ENCODE assay signal across 8 cellular contexts in genomic region chr12:8032242-8033152, GRCh38. TPM values are rescaled to one million over a fixed set of nuclear protein-coding genes. Genes with fewer than 3 reads are reported as not detected.
DNase-seq lines count a peak whose midpoint lies in the region; ATAC-seq and TF ChIP-seq lines count a peak whose summit lies in the region.

FOXJ2 (plus strand) TSS chr12:8032716; CDS start chr12:8039833, 7,117 bp downstream.

- DNase-seq in Daoy (ENCODE audit: low read depth) = peak; percentile 83
- DNase-seq in KG1 (lab: John Stamatoyannopoulos, UW) = peak; percentile 48
- peak; percentile 71 for DNase-seq in T follicular helper cell (ENCODE audit: low read depth)
- DNase-seq in activated naive CD8-positive, alpha-beta T cell treated with anti-CD3 and anti-CD28 coated beads, Interleukin-2, amount 50 U/mL, for 24 hours = peak; percentile 77
- peak; percentile 84 to 92 (median 89) for DNase-seq in heart left ventricle
- DNase-seq in posterior cingulate gyrus = peak; percentile 56 to 96 (median 76)
- DNase-seq in upper lobe of left lung = peak; percentile 81 to 98

- H3K9me3 Mint-ChIP-seq in activated naive CD8-positive, alpha-beta T cell treated with anti-CD3 and anti-CD28 coated beads, Interleukin-2, amount 50 U/mL, for 24 hours = no peaks in the 10 kb centered on the region

- H3K4me1 ChIP-seq in heart left ventricle (peaks cover 8 to 55% (median 42%) of the 10 kb centered on the region in 12 donors), upper lobe of left lung (peaks cover 43 to 49% (median 45%) of the 10 kb centered on the region in 4 donors)

- H3K27ac Mint-ChIP-seq in activated naive CD8-positive, alpha-beta T cell treated with anti-CD3 and anti-CD28 coated beads, Interleukin-2, amount 50 U/mL, for 24 hours = peak within 1 kb of the TSS; percentile 85

- H3K4me3 ChIP-seq in heart left ventricle (peak within 1 kb of the TSS; percentile 76 to 98 (median 96)), upper lobe of left lung (peak within 1 kb of the TSS; percentile 68 to 95 (median 80))

- WGBS in heart left ventricle, 4 donors = 0% methylated on average over 29 to 93 of the region's 93 CpGs
- WGBS in upper lobe of left lung, 2 donors = 0 to 1% methylated on average over 16 to 53 of the region's 93 CpGs

- H3K27me3 ChIP-seq in heart left ventricle = no peaks in the 10 kb centered on the region
- H3K27me3 ChIP-seq in upper lobe of left lung = no peaks in the 10 kb centered on the region

- peak within 1 kb of the TSS; percentile 89 for H3K4me3 Mint-ChIP-seq in activated naive CD8-positive, alpha-beta T cell treated with anti-CD3 and anti-CD28 coated beads, Interleukin-2, amount 50 U/mL, for 24 hours

- TF ChIP-seq CTCF in heart left ventricle (IDR thresholded peaks at IDR 0.05) (peak in 2 of 12 donors; percentile 13 to 28), upper lobe of left lung (IDR thresholded peaks at IDR 0.05) (peak in 3 of 6 experiments; percentile 9 to 15 (median 15))

- TF ChIP-seq EP300 in upper lobe of left lung (IDR thresholded peaks at IDR 0.05) = no peak

- H3K4me1 Mint-ChIP-seq in activated naive CD8-positive, alpha-beta T cell treated with anti-CD3 and anti-CD28 coated beads, Interleukin-2, amount 50 U/mL, for 24 hours = peaks cover 55% of the 10 kb centered on the region

- peaks cover 5% of the 10 kb centered on the region for H3K36me3 Mint-ChIP-seq in activated naive CD8-positive, alpha-beta T cell treated with anti-CD3 and anti-CD28 coated beads, Interleukin-2, amount 50 U/mL, for 24 hours (ENCODE audit: low read depth)

- H3K27ac ChIP-seq in heart left ventricle (peak within 1 kb of the TSS; percentile 94 to 99 (median 98)), upper lobe of left lung (peak within 1 kb of the TSS; percentile 93 to 99 (median 96))

- H3K36me3 ChIP-seq in heart left ventricle (peaks cover 0 to 6% (median 0%) of the 10 kb centered on the region in 9 donors), upper lobe of left lung (no peaks in the 10 kb centered on the region)

- peak; percentile 66 for ATAC-seq in GM21717 (IDR thresholded peaks at IDR 0.05; ENCODE audit: unreplicated experiment)
- ATAC-seq in activated naive CD8-positive, alpha-beta T cell treated with anti-CD3 and anti-CD28 coated beads, Interleukin-2, amount 50 U/mL, for 24 hours = peak; percentile 87
- ATAC-seq in heart left ventricle = peak; percentile 28 to 94 (median 84)
- peak; percentile 91 to 97 for ATAC-seq in upper lobe of left lung (ENCODE audit: low FRiP score in 2 of 2)

- H3K9me3 ChIP-seq in heart left ventricle (no peaks in the 10 kb centered on the region), upper lobe of left lung (no peaks in the 10 kb centered on the region)

- peak in 1 of 2 donors; percentile 64 for TF ChIP-seq POLR2A in heart left ventricle (IDR thresholded peaks at IDR 0.05)
- TF ChIP-seq POLR2A in upper lobe of left lung (IDR thresholded peaks at IDR 0.05) = peak in 3 of 4 donors; percentile 84 to 87 (median 85)

- intact Hi-C loops in heart left ventricle (cut with DNase I) = loop anchor here in 4 of 10 donors (2.0 to 10.0 kb wide), 4 partner anchors 50 to 210 kb away; partner anchors contain the start of gene NECAP1 (in 4 of the 4)
- intact Hi-C loops in posterior cingulate gyrus (cut with DNase I) = no loop called here

- no peaks in the 10 kb centered on the region for H3K27me3 Mint-ChIP-seq in activated naive CD8-positive, alpha-beta T cell treated with anti-CD3 and anti-CD28 coated beads, Interleukin-2, amount 50 U/mL, for 24 hours

RNA-seq across cellular contexts. Expression of gene FOXJ2, which starts in this region (rescaled TPM):
- 4.1 and 5.4 TPM in 2 replicates for total RNA-seq in Daoy (2014; rRNA removed; shearing (Covaris generic))
- total RNA-seq in heart left ventricle (10 to 100 TPM; 22.7 to 34.7 (median 24.9) TPM), upper lobe of left lung (10 to 100 TPM; 14.7 to 25.1 (median 18.4) TPM)
- polyA plus RNA-seq in heart left ventricle = 10 to 100 TPM in 1 of 2 donors, 1 to 10 TPM in 1; 9.4 to 20.3 TPM

Comparison
In these comparisons a context has a peak if more than half of its experiments do, and no peak if none do; other contexts are left out.
1. Peak in every context shown above with its lines: DNase-seq, ATAC-seq, H3K4me3 ChIP-seq and H3K27ac ChIP-seq.